ENCODE assay signal across 15 cellular contexts in the genomic region with DNA sequence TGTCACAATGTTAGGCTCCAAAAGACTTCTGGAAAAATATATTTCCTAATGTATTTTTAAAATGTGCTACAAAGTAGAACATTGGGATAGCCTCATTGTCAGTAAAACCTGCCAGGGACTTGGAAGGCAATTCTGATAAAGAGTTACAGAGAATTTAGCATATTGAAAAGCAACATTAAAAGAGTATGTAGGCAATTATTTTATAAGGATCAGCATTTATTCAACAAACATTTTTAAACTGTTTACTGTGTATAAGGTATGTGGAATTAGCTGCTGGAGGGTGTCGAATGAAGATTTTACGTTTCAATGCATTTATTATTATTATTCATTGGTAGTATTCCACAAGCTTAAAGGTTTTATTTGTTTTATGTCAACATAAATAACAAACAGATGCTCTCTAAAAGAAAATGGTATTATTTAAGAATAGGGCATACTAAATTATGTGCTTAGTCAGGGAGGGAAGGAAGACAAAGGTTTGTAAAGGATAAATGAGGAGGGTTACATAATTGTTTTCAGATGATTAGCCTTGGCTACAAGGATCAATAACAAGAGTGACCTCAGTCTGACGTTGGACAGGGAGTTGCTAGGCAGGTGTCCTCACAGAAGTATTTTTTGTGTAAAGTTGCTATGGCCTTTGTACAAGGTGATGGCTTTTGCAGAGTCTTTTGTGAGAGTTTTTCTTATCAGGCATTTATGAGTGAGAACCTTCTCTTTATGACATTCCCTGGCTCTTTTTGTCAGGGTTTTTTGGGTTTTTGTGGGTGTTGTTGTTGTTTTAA.
"Had no signal": no experiment of that assay in that cellular context is flagged by ENCODE, and none has a peak within 500 bp of the region (broad histone marks: within the 10 kb centered on the region; RNA-seq: fewer than 3 reads in every experiment).

No MANE protein-coding gene starts in this region.

- ATAC-seq: activated CD8-positive, alpha-beta T cell treated with anti-CD3 and anti-CD28 coated beads, Interleukin-2, amount 10 ng/mL, durations not matched to agents 7 days and 5 days; activated T-cell treated with anti-CD3 and anti-CD28 coated beads, Interleukin-2, amount 50 U/mL, for 72 hours had no signal

- H3K36me3 ChIP-seq: left lung, neutrophil, thoracic aorta had no signal

- DNase-seq: activated CD4-positive, alpha-beta T cell treated with anti-CD3 and anti-CD28 coated beads, Interleukin-2, amount 10 ng/mL, durations not matched to agents 24 days and 14 days; activated CD4-positive, CD25-positive, alpha-beta regulatory T cell; activated CD8-positive, alpha-beta memory T cell treated with anti-CD3 and anti-CD28 coated beads, Interleukin-2, amount 50 U/mL, for 48 hours; activated CD8-positive, alpha-beta T cell treated with anti-CD3 and anti-CD28 coated beads, Interleukin-2, amount 10 ng/mL, durations not matched to agents 7 days and 5 days; activated gamma-delta T cell treated with Interleukin-2 at 50 U/mL for 16 hours; activated T-cell treated with anti-CD3 and anti-CD28 coated beads, Interleukin-2, amount 50 U/mL, for 72 hours; left lung; naive thymus-derived CD4-positive, alpha-beta T cell had no signal

- H3K9me3 Mint-ChIP-seq: activated CD4-positive, alpha-beta T cell treated with anti-CD3 and anti-CD28 coated beads, Interleukin-2, amount 10 ng/mL, durations not matched to agents 24 days and 14 days; activated T-cell treated with anti-CD3 and anti-CD28 coated beads, Interleukin-2, amount 50 U/mL, for 72 hours; naive thymus-derived CD4-positive, alpha-beta T cell; stimulated activated effector memory CD8-positive, alpha-beta T cell treated with anti-CD3 and anti-CD28 coated beads, Interleukin-12 subunit alpha, Interleukin-12 subunit beta, amount 100 ng/mL, for 72 hours had no signal

- H3K4me1 Mint-ChIP-seq: activated CD4-positive, alpha-beta T cell treated with anti-CD3 and anti-CD28 coated beads, Interleukin-2, amount 10 ng/mL, durations not matched to agents 24 days and 14 days had no signal

- H3K36me3 Mint-ChIP-seq: activated naive CD8-positive, alpha-beta T cell; naive thymus-derived CD4-positive, alpha-beta T cell had no signal

- H3K27me3 Mint-ChIP-seq: naive thymus-derived CD4-positive, alpha-beta T cell had no signal

- H3K4me3 Mint-ChIP-seq: activated CD4-positive, alpha-beta T cell treated with anti-CD3 and anti-CD28 coated beads, Interleukin-2, amount 10 ng/mL, durations not matched to agents 24 days and 14 days; activated CD8-positive, alpha-beta T cell treated with anti-CD3 and anti-CD28 coated beads, Interleukin-2, amount 10 ng/mL, durations not matched to agents 7 days and 5 days; activated naive CD8-positive, alpha-beta T cell; activated T-cell treated with anti-CD3 and anti-CD28 coated beads, Interleukin-2, amount 50 U/mL, for 72 hours; naive thymus-derived CD4-positive, alpha-beta T cell; stimulated activated effector memory CD8-positive, alpha-beta T cell treated with anti-CD3 and anti-CD28 coated beads, Interleukin-12 subunit alpha, Interleukin-12 subunit beta, amount 100 ng/mL, for 72 hours had no signal

- H3K4me3 ChIP-seq: hepatocyte, left lung, thoracic aorta had no signal

- H3K4me2 ChIP-seq: hepatocyte had no signal

- H3K9me3 ChIP-seq: left lung, neutrophil, thoracic aorta had no signal

- H3K27ac ChIP-seq: hepatocyte, left lung, neutrophil, parathyroid adenoma, thoracic aorta had no signal

- FAIRE-seq: keratinocyte had no signal

- H3K27ac Mint-ChIP-seq: activated CD4-positive, alpha-beta T cell treated with anti-CD3 and anti-CD28 coated beads, Interleukin-2, amount 10 ng/mL, durations not matched to agents 24 days and 14 days; activated naive CD8-positive, alpha-beta T cell; activated T-cell treated with anti-CD3 and anti-CD28 coated beads, Interleukin-2, amount 50 U/mL, for 72 hours; naive thymus-derived CD4-positive, alpha-beta T cell had no signal

- H3K4me1 ChIP-seq: left lung, parathyroid adenoma had no signal

- H3K27me3 ChIP-seq: hepatocyte, left lung, neutrophil had no signal
